16 cellular contexts compared by ENCODE assay signal in genomic region chr13:80448725-80449124, GRCh38.
DNase-seq lines count a peak whose midpoint lies in the region; ATAC-seq, FAIRE-seq and TF ChIP-seq lines count a peak whose summit lies in the region.
"Had no signal": no experiment of that assay in that cellular context is flagged by ENCODE, and none has a peak within 500 bp of the region (broad histone marks: within the 10 kb centered on the region; RNA-seq: fewer than 3 reads in every experiment).

No MANE protein-coding gene starts in this region.

- H3K27me3 ChIP-seq in left ventricle myocardium inferior (ENCODE audit: low read depth) (no peaks in the 10 kb centered on the region), adipocyte (replicated peaks; ENCODE audit: control insufficient read depth, insufficient read depth, low read length) (no peaks in the 10 kb centered on the region), neuronal stem cell (ENCODE audit: control insufficient read depth in 3 of 3, insufficient read depth in 3 of 3, low read depth in 1 of 3, low read length in 3 of 3) (no peaks in the 10 kb centered on the region), subcutaneous abdominal adipose tissue (ENCODE audit: control insufficient read depth in 5 of 5, insufficient read depth in 4 of 5, low read length in 5 of 5) (no peaks in the 10 kb centered on the region), mesendoderm (ENCODE audit: insufficient read depth, low read length, poor library complexity) (no peaks in the 10 kb centered on the region)

- H2BK120ac ChIP-seq in neuronal stem cell (ENCODE audit: low read depth, low read length) (no peak overlapping the region), mesendoderm (ENCODE audit: low read depth, low read length) (no peak overlapping the region)

- H3K36me3 ChIP-seq in left ventricle myocardium inferior: no peaks in the 10 kb centered on the region
- no peaks in the 10 kb centered on the region for H3K36me3 ChIP-seq in adipocyte (ENCODE audit: control insufficient read depth, insufficient read depth, low read length, severe bottlenecking)
- no peaks in the 10 kb centered on the region for H3K36me3 ChIP-seq in neuronal stem cell (replicated peaks in 1 of 2; ENCODE audit: control insufficient read depth in 2 of 2, insufficient read depth in 2 of 2, low read length in 2 of 2)
- no peaks in the 10 kb centered on the region for H3K36me3 ChIP-seq in subcutaneous abdominal adipose tissue (ENCODE audit: control insufficient read depth in 5 of 5, insufficient read depth in 5 of 5, low read length in 5 of 5)
- no peaks in the 10 kb centered on the region for H3K36me3 ChIP-seq in mesendoderm (ENCODE audit: control insufficient read depth, insufficient read depth, low read length)

- H3K18ac ChIP-seq in neuronal stem cell (ENCODE audit: low read length) (no peak overlapping the region), mesendoderm (ENCODE audit: low read length) (no peak overlapping the region)

- H3K4me1 ChIP-seq in left ventricle myocardium inferior: peaks cover 53% of the 10 kb centered on the region
- H3K4me1 ChIP-seq in adipocyte (ENCODE audit: control insufficient read depth, insufficient read depth, low read length): peaks cover 53% of the 10 kb centered on the region
- H3K4me1 ChIP-seq in neuronal stem cell (ENCODE audit: control insufficient read depth in 2 of 2, insufficient read depth in 1 of 2, low read depth in 1 of 2, low read length in 2 of 2): no peaks in the 10 kb centered on the region
- peaks cover 0 to 40% (median 12%) of the 10 kb centered on the region in 5 donors for H3K4me1 ChIP-seq in subcutaneous abdominal adipose tissue (ENCODE audit: control insufficient read depth in 5 of 5, insufficient read depth in 5 of 5, low read length in 5 of 5)
- H3K4me1 ChIP-seq in mesendoderm (ENCODE audit: control insufficient read depth, low read depth, low read length): no peaks in the 10 kb centered on the region

- H2AK5ac ChIP-seq in neuronal stem cell (ENCODE audit: low read depth, low read length) (no peak overlapping the region), mesendoderm (ENCODE audit: low read length) (no peak overlapping the region)

- no peak overlapping the region for H2BK12ac ChIP-seq in neuronal stem cell (ENCODE audit: low read length)

- whole genome bisulfite sequencing in neuronal stem cell (ENCODE audit: extremely low coverage in 2 of 2, insufficient read length in 2 of 2, insufficient replicate concordance in 1 of 2), 2 donors: no CpG with 5 or more reads among the region's 2 CpGs
- no CpG with 5 or more reads among the region's 2 CpGs for WGBS in mesendoderm (ENCODE audit: extremely low coverage, insufficient coverage, low lambda C conversion rate)

- H3K9ac ChIP-seq in adipocyte (ENCODE audit: low read length) (peak overlapping the region; percentile 42), neuronal stem cell (ENCODE audit: low read depth, low read length, poor library complexity) (no peak overlapping the region), subcutaneous abdominal adipose tissue (ENCODE audit: low read length in 5 of 5) (no peak overlapping the region), mesendoderm (ENCODE audit: low read length) (no peak overlapping the region)

- no peak overlapping the region for H3K56ac ChIP-seq in mesendoderm (ENCODE audit: low read length)

- no peak overlapping the region for H2BK5ac ChIP-seq in neuronal stem cell (ENCODE audit: low read length)
- H2BK5ac ChIP-seq in mesendoderm (ENCODE audit: low read length): no peak overlapping the region

- no peak overlapping the region for H3K14ac ChIP-seq in neuronal stem cell (ENCODE audit: low read length)

- H3K27ac ChIP-seq in left ventricle myocardium inferior (replicated peaks): no peak overlapping the region
- H3K27ac ChIP-seq in neuronal stem cell (replicated peaks; ENCODE audit: low read length): no peak overlapping the region
- H3K27ac ChIP-seq in subcutaneous abdominal adipose tissue (ENCODE audit: low read depth, low read length): peak overlapping the region; percentile 32
- no peak overlapping the region for H3K27ac ChIP-seq in mesendoderm (ENCODE audit: low read depth, low read length)
- H3K27ac ChIP-seq: HL-60 had no signal

- H3K79me1 ChIP-seq in neuronal stem cell (ENCODE audit: low read depth, low read length) (no peaks in the 10 kb centered on the region), mesendoderm (ENCODE audit: low read length) (no peaks in the 10 kb centered on the region)

- peak overlapping the region; percentile 11 for H2AFZ ChIP-seq in neuronal stem cell (ENCODE audit: low read length)

- FAIRE-seq in GM12892 (lab: Jason Lieb, UNC): no peak
- FAIRE-seq: D721Med had no signal

- H4K91ac ChIP-seq in neuronal stem cell (ENCODE audit: low read depth, low read length, poor library complexity): no peak overlapping the region

- no peak overlapping the region for H2BK15ac ChIP-seq in neuronal stem cell (ENCODE audit: low read length)
- H2BK15ac ChIP-seq in mesendoderm (replicated peaks; ENCODE audit: low read depth): no peak overlapping the region

- TF ChIP-seq POLR2A in GM12892 (IDR thresholded peaks at IDR 0.05; ENCODE audit: low read depth, low read length): no peak

- DNase-seq in left ventricle myocardium superior (no peak), left ventricle myocardium inferior (no peak), adipocyte (ENCODE audit: low read depth) (no peak), neuronal stem cell (ENCODE audit: low spot score) (no peak), GM12892 (ENCODE audit: insufficient read length) (no peak), NCI-H2029 (lab: John Stamatoyannopoulos, UW) (no peak), mesendoderm (no peak)
- DNase-seq: CD8-positive, alpha-beta T cell; COR-L47; DMS153; DND-41; GDM1 had no signal

- no peak overlapping the region for H3K4me2 ChIP-seq in neuronal stem cell (ENCODE audit: insufficient read depth, low read length, poor library complexity, severe bottlenecking)
- H3K4me2 ChIP-seq in mesendoderm (ENCODE audit: low read length): no peak overlapping the region

- H3K9me3 ChIP-seq in left ventricle myocardium inferior (replicated peaks) (no peaks in the 10 kb centered on the region), adipocyte (ENCODE audit: control insufficient read depth, low read length) (no peaks in the 10 kb centered on the region), neuronal stem cell (replicated peaks in 1 of 2; ENCODE audit: control insufficient read depth in 2 of 2, insufficient read depth in 1 of 2, low read depth in 1 of 2, low read length in 2 of 2) (peaks cover 0 to 8% of the 10 kb centered on the region in 2 donors), subcutaneous abdominal adipose tissue (ENCODE audit: control insufficient read depth in 5 of 5, low read length in 5 of 5) (no peaks in the 10 kb centered on the region)

- H3K23ac ChIP-seq in neuronal stem cell (ENCODE audit: low read depth, low read length, poor library complexity) (no peak overlapping the region), mesendoderm (ENCODE audit: low read length) (no peak overlapping the region)

- H4K8ac ChIP-seq in neuronal stem cell (ENCODE audit: low read depth, low read length): no peak overlapping the region
- H4K8ac ChIP-seq in mesendoderm (ENCODE audit: low read depth, low read length): no peak overlapping the region

- no peak for TF ChIP-seq CTCF in left ventricle myocardium inferior (IDR thresholded peaks at IDR 0.05; ENCODE audit: borderline replicate concordance)

- ATAC-seq in left ventricle myocardium superior: peak; percentile 42
- ATAC-seq: CD8-positive, alpha-beta T cell; HCT116 had no signal

- no peaks in the 10 kb centered on the region for H3K79me2 ChIP-seq in mesendoderm (ENCODE audit: control insufficient read depth, insufficient read depth, low read length)

- H3K4me3 ChIP-seq in left ventricle myocardium inferior: no peak overlapping the region
- H3K4me3 ChIP-seq in adipocyte (ENCODE audit: low read length): no peak overlapping the region
- no peak overlapping the region for H3K4me3 ChIP-seq in neuronal stem cell (ENCODE audit: low read length in 2 of 2)
- H3K4me3 ChIP-seq in subcutaneous abdominal adipose tissue (ENCODE audit: low read depth in 1 of 5, low read length in 5 of 5): peak overlapping the region in 1 of 5 donors; percentile 4
- no peak overlapping the region for H3K4me3 ChIP-seq in mesendoderm (ENCODE audit: low read length)

- H3K4ac ChIP-seq in neuronal stem cell (ENCODE audit: low read length) (no peak overlapping the region), mesendoderm (ENCODE audit: low read depth, low read length) (no peak overlapping the region)

- intact Hi-C loops in left ventricle myocardium superior (cut with micrococcal nuclease): no loop called here
- intact Hi-C loops in left ventricle myocardium inferior (cut with micrococcal nuclease): no loop called here

- no peak overlapping the region for H4K5ac ChIP-seq in mesendoderm (ENCODE audit: low read length)
